ENCODE assay signal across 20 cellular contexts in the genomic region with DNA sequence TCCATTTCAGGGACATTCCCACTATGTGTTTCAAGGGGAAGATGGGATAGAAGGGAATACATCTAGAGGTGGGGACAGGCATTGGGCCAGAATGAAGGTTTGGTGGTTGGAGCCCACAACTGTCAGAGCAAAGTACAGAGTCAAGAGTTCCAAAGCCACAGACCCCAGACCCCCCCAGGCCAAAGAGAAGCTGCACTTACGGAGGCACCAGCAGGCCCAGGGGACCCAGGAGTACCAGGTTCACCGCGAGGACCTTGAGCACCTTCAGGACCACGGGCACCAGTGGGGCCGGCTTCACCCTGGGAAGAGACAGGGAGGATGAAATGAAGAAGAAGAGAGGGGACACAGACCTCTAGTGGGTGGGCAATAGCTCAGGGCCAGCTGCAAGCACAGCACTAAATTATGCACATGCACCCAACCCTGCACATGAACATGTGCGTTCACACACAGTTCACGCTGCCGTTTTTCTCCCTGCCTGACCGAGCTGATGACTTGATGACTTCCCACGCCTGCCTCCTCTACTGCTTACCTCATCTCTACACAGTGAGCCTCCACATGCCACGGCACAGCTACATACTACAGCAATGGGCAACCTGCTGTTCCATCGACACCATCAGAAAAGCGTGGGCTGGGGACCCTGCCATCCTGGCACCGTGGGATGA. TPM values are rescaled to one million over a fixed set of nuclear protein-coding genes. Genes with fewer than 3 reads are reported as not detected.
A peak's percentile ranks its signal among the peaks of the same experiment; 100 is the strongest.
DNase-seq lines count a peak whose midpoint lies in the region; TF ChIP-seq lines count a peak whose summit lies in the region.
"Had no signal": no experiment of that assay in that cellular context is flagged by ENCODE, and none has a peak within 500 bp of the region (broad histone marks: within the 10 kb centered on the region; RNA-seq: fewer than 3 reads in every experiment).

No MANE protein-coding gene starts in this region.

- no peaks in the 10 kb centered on the region for H3K9me3 Mint-ChIP-seq in HFFc6
- H3K9me3 Mint-ChIP-seq in progenitor cell of endocrine pancreas (ENCODE audit: low read depth) = no peaks in the 10 kb centered on the region
- H3K9me3 Mint-ChIP-seq: activated CD4-positive, alpha-beta T cell treated with anti-CD3 and anti-CD28 coated beads, Interleukin-2, amount 10 ng/mL, durations not matched to agents 7 days and 5 days; activated naive CD4-positive, alpha-beta T cell treated with anti-CD3 and anti-CD28 coated beads, Interleukin-2, amount 50 U/mL, for 72 hours; CD4-positive, alpha-beta T cell; stimulated activated naive CD8-positive, alpha-beta T cell treated with anti-CD3 and anti-CD28 coated beads, Interleukin-15, Interleukin-2, amounts not matched to agents 100 ng/mL and 50 ng/mL, for 24 hours had no signal

- no peak overlapping the region for H3K4me3 ChIP-seq in BLaER1 treated with 17β-estradiol and CSF1 and Interleukin-3, amounts not matched to agents 10 nM and 100 nM
- H3K4me3 ChIP-seq in fibroblast of the aortic adventitia (ENCODE audit: low read depth, low read length) = no peak overlapping the region
- H3K4me3 ChIP-seq in mesendoderm (ENCODE audit: low read length) = no peak overlapping the region
- H3K4me3 ChIP-seq: hepatocyte, SJSA1 had no signal

- H3K27me3 ChIP-seq in BLaER1 treated with 17β-estradiol and CSF1 and Interleukin-3, amounts not matched to agents 10 nM and 100 nM = 0 out of 22 replicates have a peak, but pooled peaks cover 0 to 4% (median 0%) of the 10 kb centered on the region in 11 experiments
- no peaks in the 10 kb centered on the region for H3K27me3 ChIP-seq in mesendoderm (ENCODE audit: insufficient read depth, low read length, poor library complexity)
- H3K27me3 ChIP-seq: hepatocyte had no signal

- H3K4me1 Mint-ChIP-seq in HFFc6 (ENCODE audit: low read depth) = peaks cover 14% of the 10 kb centered on the region; the same call in 1 of the 2 replicates
- peaks cover 16% of the 10 kb centered on the region for H3K4me1 Mint-ChIP-seq in progenitor cell of endocrine pancreas (ENCODE audit: low read depth)

- H3K4ac ChIP-seq in mesendoderm (ENCODE audit: low read depth, low read length) = no peak overlapping the region

- H2BK15ac ChIP-seq in mesendoderm (replicated peaks; ENCODE audit: low read depth) = no peak overlapping the region

- DNase-seq in HFFc6 = no peak
- peak; percentile 3 for DNase-seq in fibroblast of the aortic adventitia (ENCODE audit: low read depth)
- DNase-seq in progenitor cell of endocrine pancreas (ENCODE audit: low spot score, unreplicated experiment) = no peak
- no peak for DNase-seq in iPS-NIHi11 (ENCODE audit: low spot score)
- no peak for DNase-seq in NCI-H187 treated with DMSO at 0.1 percent for 48 hours (lab: John Stamatoyannopoulos, UW)
- DNase-seq in GDM1 (lab: John Stamatoyannopoulos, UW) = no peak
- DNase-seq in mesendoderm = no peak
- DNase-seq: activated CD4-positive, alpha-beta T cell treated with anti-CD3 and anti-CD28 coated beads, Interleukin-2, amount 10 ng/mL, durations not matched to agents 7 days and 5 days; CD4-positive, alpha-beta T cell; NCI-H1417 treated with DMSO at 0.1 percent for 48 hours; NCI-H446 treated with DMSO at 0.1 percent for 48 hours; T1000 had no signal

- H2BK5ac ChIP-seq in mesendoderm (ENCODE audit: low read length) = no peak overlapping the region

- H2AK5ac ChIP-seq in mesendoderm (ENCODE audit: low read length) = no peak overlapping the region

- no peak overlapping the region for H4K8ac ChIP-seq in mesendoderm (ENCODE audit: low read depth, low read length)

- H3K4me3 Mint-ChIP-seq in HFFc6 = peak overlapping the region; percentile 26; the same call in 1 of the 2 replicates
- H3K4me3 Mint-ChIP-seq in progenitor cell of endocrine pancreas (ENCODE audit: low read depth) = no peak overlapping the region
- H3K4me3 Mint-ChIP-seq: activated CD4-positive, alpha-beta T cell treated with anti-CD3 and anti-CD28 coated beads, Interleukin-2, amount 10 ng/mL, durations not matched to agents 7 days and 5 days; CD4-positive, alpha-beta T cell; stimulated activated naive CD8-positive, alpha-beta T cell treated with anti-CD3 and anti-CD28 coated beads, Interleukin-15, Interleukin-2, amounts not matched to agents 100 ng/mL and 50 ng/mL, for 24 hours had no signal

- H4K20me1 ChIP-seq in BLaER1 treated with 17β-estradiol and CSF1 and Interleukin-3, amounts not matched to agents 10 nM and 100 nM = peaks cover 0 to 12% (median 0%) of the 10 kb centered on the region in 11 experiments; a peak in 2 of 22 replicates

- H3K36me3 Mint-ChIP-seq in HFFc6 (ENCODE audit: low read depth) (no peaks in the 10 kb centered on the region), progenitor cell of endocrine pancreas (ENCODE audit: insufficient read depth) (peaks cover 20% of the 10 kb centered on the region)
- H3K36me3 Mint-ChIP-seq: activated naive CD4-positive, alpha-beta T cell treated with anti-CD3 and anti-CD28 coated beads, Interleukin-2, amount 50 U/mL, for 72 hours had no signal

- no peak overlapping the region for H3K18ac ChIP-seq in mesendoderm (ENCODE audit: low read length)

- H3K4me2 ChIP-seq in BLaER1 treated with 17β-estradiol and CSF1 and Interleukin-3, amounts not matched to agents 10 nM and 100 nM = peak overlapping the region in 9 of 11 experiments; percentile 10 to 86 (median 77); a peak in 17 of 22 replicates
- H3K4me2 ChIP-seq in mesendoderm (ENCODE audit: low read length) = no peak overlapping the region

- no peak overlapping the region for H3K27ac ChIP-seq in BLaER1 treated with 17β-estradiol and CSF1 and Interleukin-3, amounts not matched to agents 10 nM and 100 nM
- no peak overlapping the region for H3K27ac ChIP-seq in mesendoderm (ENCODE audit: low read depth, low read length)
- H3K27ac ChIP-seq: hepatocyte, parathyroid adenoma, SJSA1 had no signal

- TF ChIP-seq CTCF in HFFc6 (IDR thresholded peaks at IDR 0.05) = no peak
- no peak for TF ChIP-seq CTCF in fibroblast of the aortic adventitia (IDR thresholded peaks at IDR 0.05; ENCODE audit: insufficient read depth, low read length)
- TF ChIP-seq CTCF in progenitor cell of endocrine pancreas (IDR thresholded peaks at IDR 0.05; ENCODE audit: unreplicated experiment) = no peak

- no peaks in the 10 kb centered on the region for H3K79me2 ChIP-seq in mesendoderm (ENCODE audit: control insufficient read depth, insufficient read depth, low read length)
- H3K79me2 ChIP-seq: hepatocyte, parathyroid adenoma had no signal

- no CpG with 5 or more reads among the region's 14 CpGs for WGBS in mesendoderm (ENCODE audit: extremely low coverage, insufficient coverage, low lambda C conversion rate)

- peaks cover 21 to 89% (median 76%) of the 10 kb centered on the region in 10 experiments for H3K4me1 ChIP-seq in BLaER1 treated with 17β-estradiol and CSF1 and Interleukin-3, amounts not matched to agents 10 nM and 100 nM
- no peaks in the 10 kb centered on the region for H3K4me1 ChIP-seq in mesendoderm (ENCODE audit: control insufficient read depth, low read depth, low read length)
- H3K4me1 ChIP-seq: SJSA1 had no signal

- no peaks in the 10 kb centered on the region for H3K9me3 ChIP-seq in BLaER1 treated with 17β-estradiol and CSF1 and Interleukin-3, amounts not matched to agents 10 nM and 100 nM (replicated peaks in 1 of 11)
- H3K9me3 ChIP-seq: SJSA1 had no signal

- H3K79me1 ChIP-seq in mesendoderm (ENCODE audit: low read length) = no peaks in the 10 kb centered on the region

- no peak overlapping the region for H3K56ac ChIP-seq in mesendoderm (ENCODE audit: low read length)

- no peaks in the 10 kb centered on the region for H3K36me3 ChIP-seq in BLaER1 treated with 17β-estradiol and CSF1 and Interleukin-3, amounts not matched to agents 10 nM and 100 nM
- H3K36me3 ChIP-seq in mesendoderm (ENCODE audit: control insufficient read depth, insufficient read depth, low read length) = no peaks in the 10 kb centered on the region
- H3K36me3 ChIP-seq: SJSA1 had no signal

- peaks cover 41% of the 10 kb centered on the region for H3K27me3 Mint-ChIP-seq in HFFc6 (ENCODE audit: insufficient read depth)
- H3K27me3 Mint-ChIP-seq in progenitor cell of endocrine pancreas = no peaks in the 10 kb centered on the region

- H2BK120ac ChIP-seq in mesendoderm (ENCODE audit: low read depth, low read length) = no peak overlapping the region

- no peak overlapping the region for H3K23ac ChIP-seq in mesendoderm (ENCODE audit: low read length)

- no peak overlapping the region for H3K9ac ChIP-seq in BLaER1 treated with 17β-estradiol and CSF1 and Interleukin-3, amounts not matched to agents 10 nM and 100 nM
- no peak overlapping the region for H3K9ac ChIP-seq in mesendoderm (ENCODE audit: low read length)
- H3K9ac ChIP-seq: parathyroid adenoma had no signal

- H3K27ac Mint-ChIP-seq in HFFc6 (no peak overlapping the region), progenitor cell of endocrine pancreas (peak overlapping the region; percentile 73)
- H3K27ac Mint-ChIP-seq: activated CD4-positive, alpha-beta T cell treated with anti-CD3 and anti-CD28 coated beads, Interleukin-2, amount 10 ng/mL, durations not matched to agents 7 days and 5 days; CD4-positive, alpha-beta T cell; stimulated activated naive CD8-positive, alpha-beta T cell treated with anti-CD3 and anti-CD28 coated beads, Interleukin-15, Interleukin-2, amounts not matched to agents 100 ng/mL and 50 ng/mL, for 24 hours had no signal

- no peak overlapping the region for H4K5ac ChIP-seq in mesendoderm (ENCODE audit: low read length)

RNA-seq across cellular contexts. Expression of a gene that starts 16.7 kb away (rescaled TPM):
- total RNA-seq in HFFc6 (2021; fragmentation: NEBNext Ultra II Directional; extraction: Animal tissue kit (Norgen Biotek cat#: 25700)) = not detected
- not detected in 2 replicates for total RNA-seq in fibroblast of the aortic adventitia (ENCODE audit: low replicate concordance)
- total RNA-seq in progenitor cell of endocrine pancreas = 424 and 446 TPM in 2 replicates
- polyA plus RNA-seq in mesendoderm (2013, experiment 1 of 2) = 3.0 TPM
- 2.4 TPM for polyA plus RNA-seq in mesendoderm (2013, experiment 2 of 2)
- total RNA-seq: activated CD4-positive, alpha-beta T cell treated with anti-CD3 and anti-CD28 coated beads, Interleukin-2, amount 10 ng/mL, durations not matched to agents 7 days and 5 days; activated naive CD4-positive, alpha-beta T cell treated with anti-CD3 and anti-CD28 coated beads, Interleukin-2, amount 50 U/mL, for 72 hours; CD4-positive, alpha-beta T cell; H4; SJSA1; ureter had no signal

RNA-seq across cellular contexts. Expression of a gene that starts 24.1 kb away (rescaled TPM):
- 100 to 1,000 TPM in 5 of 6 experiments, 10 to 100 TPM in 1; 87.8 to 123 (median 107) TPM for total RNA-seq in HFFc6 (2021; fragmentation: NEBNext Ultra II Directional; extraction: Animal tissue kit (Norgen Biotek cat#: 25700))
- total RNA-seq in fibroblast of the aortic adventitia (ENCODE audit: low replicate concordance) (13.4 and 90.7 TPM in 2 replicates), progenitor cell of endocrine pancreas (76.1 and 83.9 TPM in 2 replicates)
- polyA plus RNA-seq in mesendoderm (2013, experiment 1 of 2) = 13.2 TPM
- polyA plus RNA-seq in mesendoderm (2013, experiment 2 of 2) = 14.2 TPM

Comparison
In these comparisons a context has a peak if more than half of its experiments do, and no peak if none do; other contexts are left out.
1. RNA of a gene that starts 16.7 kb away (total RNA-seq): 424 to 446 TPM in progenitor cell of endocrine pancreas; not detected in HFFc6 and not detected in fibroblast of the aortic adventitia; every median in the first group is over 100 times any median in the second.